In the genomic region with DNA sequence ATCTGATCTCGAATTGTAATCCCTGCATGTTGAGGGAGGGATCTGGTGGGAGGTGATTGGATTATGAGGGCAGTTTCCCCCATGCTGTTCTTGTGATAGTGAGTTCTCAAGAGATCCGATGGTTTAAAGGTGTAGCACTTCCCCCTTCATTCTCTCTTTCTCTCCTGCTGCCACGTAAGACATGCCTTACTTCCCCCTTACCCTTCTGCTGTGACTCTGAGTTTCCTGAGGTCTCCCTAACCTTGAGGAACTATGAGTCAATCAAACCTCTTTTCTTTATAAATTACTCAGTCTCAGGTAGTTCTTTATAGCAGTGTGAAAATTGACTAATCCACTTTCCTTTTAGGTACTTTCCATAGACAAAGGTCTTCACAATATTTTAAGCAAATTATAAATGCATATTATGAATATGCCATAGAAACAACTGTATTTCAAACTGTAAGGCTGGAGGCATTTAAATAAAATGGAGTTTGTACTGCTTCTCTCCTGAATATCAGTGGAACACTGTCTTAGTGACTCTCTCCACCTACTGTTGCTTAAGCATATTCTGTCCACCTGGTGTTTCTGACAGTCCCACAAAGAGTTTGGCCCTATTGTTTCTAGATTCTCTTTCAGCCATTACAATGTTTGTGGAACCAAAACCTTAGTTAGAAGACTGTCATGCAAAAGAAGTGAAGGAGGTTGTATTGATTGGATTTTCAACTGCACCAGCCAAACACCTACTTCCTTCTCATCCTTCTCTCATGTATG, we compare ENCODE assay signal across 1 cellular context.
TF ChIP-seq lines count a peak whose summit lies in the region.

No MANE protein-coding gene starts in this region.

TF ChIP-seq in GM12878, 131 proteins besides CTCF, POLR2A, EP300 and RAD21:
- TF ChIP-seq, protein P1, sequence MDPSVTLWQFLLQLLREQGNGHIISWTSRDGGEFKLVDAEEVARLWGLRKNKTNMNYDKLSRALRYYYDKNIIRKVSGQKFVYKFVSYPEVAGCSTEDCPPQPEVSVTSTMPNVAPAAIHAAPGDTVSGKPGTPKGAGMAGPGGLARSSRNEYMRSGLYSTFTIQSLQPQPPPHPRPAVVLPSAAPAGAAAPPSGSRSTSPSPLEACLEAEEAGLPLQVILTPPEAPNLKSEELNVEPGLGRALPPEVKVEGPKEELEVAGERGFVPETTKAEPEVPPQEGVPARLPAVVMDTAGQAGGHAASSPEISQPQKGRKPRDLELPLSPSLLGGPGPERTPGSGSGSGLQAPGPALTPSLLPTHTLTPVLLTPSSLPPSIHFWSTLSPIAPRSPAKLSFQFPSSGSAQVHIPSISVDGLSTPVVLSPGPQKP (IDR thresholded peaks at IDR 0.05; ENCODE audit: low read depth, low read length) = no peak
- TF ChIP-seq EGR1 (IDR thresholded peaks at IDR 0.05; ENCODE audit: borderline replicate concordance in 1 of 2, low read depth in 2 of 2, low read length in 2 of 2) = peak in 1 of 2 experiments; percentile 20; a peak in 1 of 3 replicates
- TF ChIP-seq ETV6 (conservative IDR thresholded peaks at IDR 0.05 in 1 of 2, IDR thresholded peaks at IDR 0.05 in 1 of 2; ENCODE audit: borderline replicate concordance in 1 of 2, low read depth in 1 of 2) = peak in 1 of 2 experiments; percentile 95; a peak in 2 of 4 replicates
- TF ChIP-seq SPI1 (IDR thresholded peaks at IDR 0.05; ENCODE audit: borderline replicate concordance, insufficient read depth, low read depth, low read length) = peak; percentile 42; the same call in 1 of the 2 replicates
- TF ChIP-seq TARDBP (IDR thresholded peaks at IDR 0.05; ENCODE audit: borderline replicate concordance) = no peak
- no peak for TF ChIP-seq NR2F1 (conservative IDR thresholded peaks at IDR 0.05)
- TF ChIP-seq, protein P2, sequence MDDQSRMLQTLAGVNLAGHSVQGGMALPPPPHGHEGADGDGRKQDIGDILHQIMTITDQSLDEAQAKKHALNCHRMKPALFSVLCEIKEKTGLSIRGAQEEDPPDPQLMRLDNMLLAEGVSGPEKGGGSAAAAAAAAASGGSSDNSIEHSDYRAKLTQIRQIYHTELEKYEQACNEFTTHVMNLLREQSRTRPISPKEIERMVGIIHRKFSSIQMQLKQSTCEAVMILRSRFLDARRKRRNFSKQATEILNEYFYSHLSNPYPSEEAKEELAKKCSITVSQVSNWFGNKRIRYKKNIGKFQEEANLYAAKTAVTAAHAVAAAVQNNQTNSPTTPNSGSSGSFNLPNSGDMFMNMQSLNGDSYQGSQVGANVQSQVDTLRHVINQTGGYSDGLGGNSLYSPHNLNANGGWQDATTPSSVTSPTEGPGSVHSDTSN (IDR thresholded peaks at IDR 0.05; ENCODE audit: insufficient replicate concordance, low read depth, low read length) = no peak
- TF ChIP-seq EZH2 (IDR thresholded peaks at IDR 0.05; ENCODE audit: borderline replicate concordance, control insufficient read depth, low read depth, low read length) = no peak
- peak; percentile 75 for TF ChIP-seq JUNB (IDR thresholded peaks at IDR 0.05)
- TF ChIP-seq, protein P3, sequence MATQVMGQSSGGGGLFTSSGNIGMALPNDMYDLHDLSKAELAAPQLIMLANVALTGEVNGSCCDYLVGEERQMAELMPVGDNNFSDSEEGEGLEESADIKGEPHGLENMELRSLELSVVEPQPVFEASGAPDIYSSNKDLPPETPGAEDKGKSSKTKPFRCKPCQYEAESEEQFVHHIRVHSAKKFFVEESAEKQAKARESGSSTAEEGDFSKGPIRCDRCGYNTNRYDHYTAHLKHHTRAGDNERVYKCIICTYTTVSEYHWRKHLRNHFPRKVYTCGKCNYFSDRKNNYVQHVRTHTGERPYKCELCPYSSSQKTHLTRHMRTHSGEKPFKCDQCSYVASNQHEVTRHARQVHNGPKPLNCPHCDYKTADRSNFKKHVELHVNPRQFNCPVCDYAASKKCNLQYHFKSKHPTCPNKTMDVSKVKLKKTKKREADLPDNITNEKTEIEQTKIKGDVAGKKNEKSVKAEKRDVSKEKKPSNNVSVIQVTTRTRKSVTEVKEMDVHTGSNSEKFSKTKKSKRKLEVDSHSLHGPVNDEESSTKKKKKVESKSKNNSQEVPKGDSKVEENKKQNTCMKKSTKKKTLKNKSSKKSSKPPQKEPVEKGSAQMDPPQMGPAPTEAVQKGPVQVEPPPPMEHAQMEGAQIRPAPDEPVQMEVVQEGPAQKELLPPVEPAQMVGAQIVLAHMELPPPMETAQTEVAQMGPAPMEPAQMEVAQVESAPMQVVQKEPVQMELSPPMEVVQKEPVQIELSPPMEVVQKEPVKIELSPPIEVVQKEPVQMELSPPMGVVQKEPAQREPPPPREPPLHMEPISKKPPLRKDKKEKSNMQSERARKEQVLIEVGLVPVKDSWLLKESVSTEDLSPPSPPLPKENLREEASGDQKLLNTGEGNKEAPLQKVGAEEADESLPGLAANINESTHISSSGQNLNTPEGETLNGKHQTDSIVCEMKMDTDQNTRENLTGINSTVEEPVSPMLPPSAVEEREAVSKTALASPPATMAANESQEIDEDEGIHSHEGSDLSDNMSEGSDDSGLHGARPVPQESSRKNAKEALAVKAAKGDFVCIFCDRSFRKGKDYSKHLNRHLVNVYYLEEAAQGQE (IDR thresholded peaks at IDR 0.05; ENCODE audit: low read depth, low read length) = no peak
- no peak for TF ChIP-seq SREBF2 (IDR thresholded peaks at IDR 0.05; ENCODE audit: low read length)
- 0 out of 2 replicates have a peak, but pooled peaks have one; percentile 21 for TF ChIP-seq MEF2A (IDR thresholded peaks at IDR 0.05; ENCODE audit: insufficient read depth, low read depth, low read length)
- TF ChIP-seq, protein P4, sequence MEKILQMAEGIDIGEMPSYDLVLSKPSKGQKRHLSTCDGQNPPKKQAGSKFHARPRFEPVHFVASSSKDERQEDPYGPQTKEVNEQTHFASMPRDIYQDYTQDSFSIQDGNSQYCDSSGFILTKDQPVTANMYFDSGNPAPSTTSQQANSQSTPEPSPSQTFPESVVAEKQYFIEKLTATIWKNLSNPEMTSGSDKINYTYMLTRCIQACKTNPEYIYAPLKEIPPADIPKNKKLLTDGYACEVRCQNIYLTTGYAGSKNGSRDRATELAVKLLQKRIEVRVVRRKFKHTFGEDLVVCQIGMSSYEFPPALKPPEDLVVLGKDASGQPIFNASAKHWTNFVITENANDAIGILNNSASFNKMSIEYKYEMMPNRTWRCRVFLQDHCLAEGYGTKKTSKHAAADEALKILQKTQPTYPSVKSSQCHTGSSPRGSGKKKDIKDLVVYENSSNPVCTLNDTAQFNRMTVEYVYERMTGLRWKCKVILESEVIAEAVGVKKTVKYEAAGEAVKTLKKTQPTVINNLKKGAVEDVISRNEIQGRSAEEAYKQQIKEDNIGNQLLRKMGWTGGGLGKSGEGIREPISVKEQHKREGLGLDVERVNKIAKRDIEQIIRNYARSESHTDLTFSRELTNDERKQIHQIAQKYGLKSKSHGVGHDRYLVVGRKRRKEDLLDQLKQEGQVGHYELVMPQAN (conservative IDR thresholded peaks at IDR 0.05) = no peak
- TF ChIP-seq SP1 (IDR thresholded peaks at IDR 0.05; ENCODE audit: low read depth, low read length) = no peak
- no peak for TF ChIP-seq POLR2AphosphoS2 (IDR thresholded peaks at IDR 0.05; ENCODE audit: low read depth, low read length)
- no peak for TF ChIP-seq SMAD1 (IDR thresholded peaks at IDR 0.05; ENCODE audit: low read depth, partially characterized antibody)
- TF ChIP-seq IKZF1 (conservative IDR thresholded peaks at IDR 0.05) = peak; percentile 21; the same call in 1 of the 2 replicates
- no peak for TF ChIP-seq CREB1 (IDR thresholded peaks at IDR 0.05; ENCODE audit: low read depth)
- no peak for TF ChIP-seq EED (IDR thresholded peaks at IDR 0.05; ENCODE audit: low read depth)
- TF ChIP-seq, protein P5, sequence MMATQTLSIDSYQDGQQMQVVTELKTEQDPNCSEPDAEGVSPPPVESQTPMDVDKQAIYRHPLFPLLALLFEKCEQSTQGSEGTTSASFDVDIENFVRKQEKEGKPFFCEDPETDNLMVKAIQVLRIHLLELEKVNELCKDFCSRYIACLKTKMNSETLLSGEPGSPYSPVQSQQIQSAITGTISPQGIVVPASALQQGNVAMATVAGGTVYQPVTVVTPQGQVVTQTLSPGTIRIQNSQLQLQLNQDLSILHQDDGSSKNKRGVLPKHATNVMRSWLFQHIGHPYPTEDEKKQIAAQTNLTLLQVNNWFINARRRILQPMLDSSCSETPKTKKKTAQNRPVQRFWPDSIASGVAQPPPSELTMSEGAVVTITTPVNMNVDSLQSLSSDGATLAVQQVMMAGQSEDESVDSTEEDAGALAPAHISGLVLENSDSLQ (IDR thresholded peaks at IDR 0.05) = peak; percentile 74
- TF ChIP-seq TCF7 (IDR thresholded peaks at IDR 0.05; ENCODE audit: borderline replicate concordance) = no peak
- TF ChIP-seq ZNF384 (IDR thresholded peaks at IDR 0.05; ENCODE audit: borderline replicate concordance, low read depth, low read length) = no peak
- TF ChIP-seq FOS (IDR thresholded peaks at IDR 0.05; ENCODE audit: borderline replicate concordance, extremely low read depth, insufficient read length) = no peak
- TF ChIP-seq CHD1 (IDR thresholded peaks at IDR 0.05; ENCODE audit: low read depth, low read length) = no peak
- no peak for TF ChIP-seq WRNIP1 (IDR thresholded peaks at IDR 0.05; ENCODE audit: borderline replicate concordance, low read depth, low read length)
- TF ChIP-seq SMC3 (IDR thresholded peaks at IDR 0.05; ENCODE audit: borderline replicate concordance, low read length) = no peak
- TF ChIP-seq, protein P6, sequence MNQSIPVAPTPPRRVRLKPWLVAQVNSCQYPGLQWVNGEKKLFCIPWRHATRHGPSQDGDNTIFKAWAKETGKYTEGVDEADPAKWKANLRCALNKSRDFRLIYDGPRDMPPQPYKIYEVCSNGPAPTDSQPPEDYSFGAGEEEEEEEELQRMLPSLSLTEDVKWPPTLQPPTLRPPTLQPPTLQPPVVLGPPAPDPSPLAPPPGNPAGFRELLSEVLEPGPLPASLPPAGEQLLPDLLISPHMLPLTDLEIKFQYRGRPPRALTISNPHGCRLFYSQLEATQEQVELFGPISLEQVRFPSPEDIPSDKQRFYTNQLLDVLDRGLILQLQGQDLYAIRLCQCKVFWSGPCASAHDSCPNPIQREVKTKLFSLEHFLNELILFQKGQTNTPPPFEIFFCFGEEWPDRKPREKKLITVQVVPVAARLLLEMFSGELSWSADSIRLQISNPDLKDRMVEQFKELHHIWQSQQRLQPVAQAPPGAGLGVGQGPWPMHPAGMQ (IDR thresholded peaks at IDR 0.05; ENCODE audit: borderline replicate concordance) = no peak
- TF ChIP-seq, protein P7, sequence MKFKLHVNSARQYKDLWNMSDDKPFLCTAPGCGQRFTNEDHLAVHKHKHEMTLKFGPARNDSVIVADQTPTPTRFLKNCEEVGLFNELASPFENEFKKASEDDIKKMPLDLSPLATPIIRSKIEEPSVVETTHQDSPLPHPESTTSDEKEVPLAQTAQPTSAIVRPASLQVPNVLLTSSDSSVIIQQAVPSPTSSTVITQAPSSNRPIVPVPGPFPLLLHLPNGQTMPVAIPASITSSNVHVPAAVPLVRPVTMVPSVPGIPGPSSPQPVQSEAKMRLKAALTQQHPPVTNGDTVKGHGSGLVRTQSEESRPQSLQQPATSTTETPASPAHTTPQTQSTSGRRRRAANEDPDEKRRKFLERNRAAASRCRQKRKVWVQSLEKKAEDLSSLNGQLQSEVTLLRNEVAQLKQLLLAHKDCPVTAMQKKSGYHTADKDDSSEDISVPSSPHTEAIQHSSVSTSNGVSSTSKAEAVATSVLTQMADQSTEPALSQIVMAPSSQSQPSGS (IDR thresholded peaks at IDR 0.05; ENCODE audit: low read length) = 0 out of 2 replicates have a peak, but pooled peaks have one; percentile 61
- peak; percentile 64; the same call in 1 of the 2 replicates for TF ChIP-seq NFIC (IDR thresholded peaks at IDR 0.05; ENCODE audit: low read depth, low read length)
- peak; percentile 62; the same call in 1 of the 2 replicates for TF ChIP-seq RUNX3 (IDR thresholded peaks at IDR 0.05; ENCODE audit: low read length)
- no peak for TF ChIP-seq SMARCA5 (IDR thresholded peaks at IDR 0.05)
- no peak for TF ChIP-seq ZNF217 (IDR thresholded peaks at IDR 0.05)
- TF ChIP-seq, protein P8, sequence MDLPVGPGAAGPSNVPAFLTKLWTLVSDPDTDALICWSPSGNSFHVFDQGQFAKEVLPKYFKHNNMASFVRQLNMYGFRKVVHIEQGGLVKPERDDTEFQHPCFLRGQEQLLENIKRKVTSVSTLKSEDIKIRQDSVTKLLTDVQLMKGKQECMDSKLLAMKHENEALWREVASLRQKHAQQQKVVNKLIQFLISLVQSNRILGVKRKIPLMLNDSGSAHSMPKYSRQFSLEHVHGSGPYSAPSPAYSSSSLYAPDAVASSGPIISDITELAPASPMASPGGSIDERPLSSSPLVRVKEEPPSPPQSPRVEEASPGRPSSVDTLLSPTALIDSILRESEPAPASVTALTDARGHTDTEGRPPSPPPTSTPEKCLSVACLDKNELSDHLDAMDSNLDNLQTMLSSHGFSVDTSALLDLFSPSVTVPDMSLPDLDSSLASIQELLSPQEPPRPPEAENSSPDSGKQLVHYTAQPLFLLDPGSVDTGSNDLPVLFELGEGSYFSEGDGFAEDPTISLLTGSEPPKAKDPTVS (IDR thresholded peaks at IDR 0.05; ENCODE audit: low read depth, low read length) = no peak
TF ChIP-seq in GM12878: peak in this region for 10.
